Comparison of ENCODE assay signal across 2 cellular contexts in the genomic region with DNA sequence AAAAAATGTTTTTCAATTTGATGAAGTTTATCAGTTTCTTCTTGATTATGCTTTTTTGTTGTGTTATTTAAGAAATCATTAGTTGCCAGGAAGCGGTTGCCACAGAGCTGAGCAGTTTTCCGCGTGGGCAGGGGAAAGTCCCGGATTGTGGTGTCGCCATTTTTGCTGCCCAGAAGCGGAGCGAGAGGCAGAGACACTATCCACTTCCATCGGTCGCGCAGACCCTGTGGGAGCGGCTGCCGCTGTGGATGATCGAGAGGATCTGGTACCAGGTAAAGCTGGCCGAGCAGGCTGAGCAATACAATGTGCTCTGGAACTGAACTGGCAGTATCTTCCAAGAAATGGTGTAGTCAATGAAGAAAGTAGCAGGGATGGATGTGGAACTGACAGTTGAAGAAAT.
TF ChIP-seq lines count a peak whose summit lies in the region.

No MANE protein-coding gene starts in this region.

TF ChIP-seq in SK-N-SH treated with all-trans-retinoic acid at 6 μM for 48 hours, 23 proteins besides CTCF, POLR2A, EP300 and RAD21:
- TF ChIP-seq TOX (CRISPR knock-in tag; IDR thresholded peaks at IDR 0.05; ENCODE audit: borderline replicate concordance) (no peak), CSRNP3 (CRISPR knock-in tag; IDR thresholded peaks at IDR 0.05) (no peak), SNAI2 (CRISPR knock-in tag; IDR thresholded peaks at IDR 0.05) (no peak), ESRRG (CRISPR knock-in tag; IDR thresholded peaks at IDR 0.05) (no peak), PPARA (CRISPR knock-in tag; IDR thresholded peaks at IDR 0.05; ENCODE audit: borderline replicate concordance) (no peak), ZNF70 (CRISPR knock-in tag; IDR thresholded peaks at IDR 0.05) (no peak), ZC3H10 (CRISPR knock-in tag; IDR thresholded peaks at IDR 0.05) (no peak), TCF4 (CRISPR knock-in tag; IDR thresholded peaks at IDR 0.05; ENCODE audit: borderline replicate concordance) (no peak)

TF ChIP-seq in SK-N-SH, 30 proteins besides CTCF, POLR2A, EP300 and RAD21:
- TF ChIP-seq FOSL2 (IDR thresholded peaks at IDR 0.05; ENCODE audit: borderline replicate concordance, low read depth) (no peak), NRF1 (IDR thresholded peaks at IDR 0.05; ENCODE audit: low read depth, low read length) (no peak), ELF1 (IDR thresholded peaks at IDR 0.05) (no peak), REST (IDR thresholded peaks at IDR 0.05; ENCODE audit: low read depth, low read length) (no peak), RXRA (IDR thresholded peaks at IDR 0.05; ENCODE audit: borderline replicate concordance, low read depth) (no peak), SMC3 (IDR thresholded peaks at IDR 0.05; ENCODE audit: low read depth, low read length) (no peak), EZH2phosphoT487 (IDR thresholded peaks at IDR 0.05; ENCODE audit: borderline replicate concordance, low read depth) (no peak), USF1 (IDR thresholded peaks at IDR 0.05; ENCODE audit: borderline replicate concordance, low read depth) (no peak), ZBTB33 (IDR thresholded peaks at IDR 0.05; ENCODE audit: borderline replicate concordance, low read depth) (no peak), TAF1 (IDR thresholded peaks at IDR 0.05; ENCODE audit: borderline replicate concordance, low read depth, low read length) (no peak), GATA2 (CRISPR knock-in tag; IDR thresholded peaks at IDR 0.05) (no peak), TCF12 (IDR thresholded peaks at IDR 0.05) (no peak), RCOR1 (IDR thresholded peaks at IDR 0.05; ENCODE audit: low read length) (no peak), PBX3 (IDR thresholded peaks at IDR 0.05) (no peak), NFIC (IDR thresholded peaks at IDR 0.05; ENCODE audit: borderline replicate concordance) (no peak), TEAD4 (IDR thresholded peaks at IDR 0.05; ENCODE audit: borderline replicate concordance, insufficient read depth) (no peak), CHD2 (IDR thresholded peaks at IDR 0.05; ENCODE audit: low read length, partially characterized antibody) (no peak), GABPA (IDR thresholded peaks at IDR 0.05; ENCODE audit: low read depth) (no peak)
- TF ChIP-seq, protein P1, sequence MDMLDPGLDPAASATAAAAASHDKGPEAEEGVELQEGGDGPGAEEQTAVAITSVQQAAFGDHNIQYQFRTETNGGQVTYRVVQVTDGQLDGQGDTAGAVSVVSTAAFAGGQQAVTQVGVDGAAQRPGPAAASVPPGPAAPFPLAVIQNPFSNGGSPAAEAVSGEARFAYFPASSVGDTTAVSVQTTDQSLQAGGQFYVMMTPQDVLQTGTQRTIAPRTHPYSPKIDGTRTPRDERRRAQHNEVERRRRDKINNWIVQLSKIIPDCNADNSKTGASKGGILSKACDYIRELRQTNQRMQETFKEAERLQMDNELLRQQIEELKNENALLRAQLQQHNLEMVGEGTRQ (IDR thresholded peaks at IDR 0.05; ENCODE audit: borderline replicate concordance, low read depth, low read length), result no peak
- TF ChIP-seq, protein P2, sequence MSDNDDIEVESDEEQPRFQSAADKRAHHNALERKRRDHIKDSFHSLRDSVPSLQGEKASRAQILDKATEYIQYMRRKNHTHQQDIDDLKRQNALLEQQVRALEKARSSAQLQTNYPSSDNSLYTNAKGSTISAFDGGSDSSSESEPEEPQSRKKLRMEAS (IDR thresholded peaks at IDR 0.05; ENCODE audit: low read depth), result no peak
